ENCODE assay signal across 19 cellular contexts in the genomic region with DNA sequence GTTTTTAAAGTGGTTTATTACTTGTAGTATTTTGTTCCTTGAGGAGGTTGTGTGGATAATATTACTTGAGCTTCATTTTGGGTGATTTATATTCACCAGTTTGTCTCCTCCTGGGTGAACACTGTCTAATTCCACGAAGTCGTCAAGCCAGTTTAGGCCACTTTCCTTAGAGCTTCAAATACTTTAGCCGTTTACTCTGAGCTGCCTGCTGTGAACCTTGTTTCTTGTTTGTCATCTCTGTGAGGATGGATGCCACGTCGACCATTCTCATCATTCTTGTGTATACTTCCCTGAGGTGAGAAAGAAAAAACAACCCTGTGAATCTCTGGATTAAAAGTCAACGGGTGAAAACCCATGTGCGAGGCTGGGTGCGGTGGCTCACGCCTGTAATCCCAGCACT. TPM values are rescaled to one million over a fixed set of nuclear protein-coding genes. Genes with fewer than 3 reads are reported as not detected.
DNase-seq lines count a peak whose midpoint lies in the region; ATAC-seq and TF ChIP-seq lines count a peak whose summit lies in the region.
"Had no signal": no experiment of that assay in that cellular context is flagged by ENCODE, and none has a peak within 500 bp of the region (broad histone marks: within the 10 kb centered on the region; RNA-seq: fewer than 3 reads in every experiment).

No MANE protein-coding gene starts in this region.

- no peaks in the 10 kb centered on the region for H3F3A ChIP-seq in PC-3 (ENCODE audit: low read length, unreplicated experiment)

- peak overlapping the region; percentile 13 for H3K27ac Mint-ChIP-seq in progenitor cell of endocrine pancreas

- peaks cover 9% of the 10 kb centered on the region; the same call in 1 of the 2 replicates for H3K4me1 ChIP-seq in PC-3 (ENCODE audit: insufficient read depth, low read length)

- no TSS peak for BruUV-seq in PC-3 (replicated peaks; lab: Mats Ljungman, UMichigan)

- peaks cover 27% of the 10 kb centered on the region for H3K4me1 Mint-ChIP-seq in progenitor cell of endocrine pancreas (ENCODE audit: low read depth)

- H3K4me2 ChIP-seq in PC-3 (ENCODE audit: low read length), result no peak overlapping the region

- TF ChIP-seq CTCF in PC-3 (conservative IDR thresholded peaks at IDR 0.05; ENCODE audit: low read depth, low read length) (no peak), progenitor cell of endocrine pancreas (IDR thresholded peaks at IDR 0.05; ENCODE audit: unreplicated experiment) (no peak)

- ATAC-seq in PC-3 (no peak), GM18511 (IDR thresholded peaks at IDR 0.05; ENCODE audit: unreplicated experiment) (no peak)

- H3K27me3 ChIP-seq in PC-3 (ENCODE audit: low read length), result no peaks in the 10 kb centered on the region

- H4K20me1 ChIP-seq in PC-3 (ENCODE audit: low read length), result no peaks in the 10 kb centered on the region

- DNase-seq in DMS53 (lab: John Stamatoyannopoulos, UW) (peak; percentile 5), DMS53 treated with DMSO at 0.1 percent for 48 hours (lab: John Stamatoyannopoulos, UW; ENCODE audit: unreplicated experiment) (no peak), PC-3 (peak; percentile 46), left kidney (ENCODE audit: low read depth, low spot score) (peak; percentile 38), progenitor cell of endocrine pancreas (ENCODE audit: low spot score, unreplicated experiment) (no peak), SHP77 (lab: John Stamatoyannopoulos, UW) (no peak), SKM-1 treated with dmso at 0.1 percent for 144 hours (lab: John Stamatoyannopoulos, UW; ENCODE audit: unreplicated experiment) (no peak)
- DNase-seq: AML-193; GOT3; NCI-H1105; NCI-H2081; NCI-H510A; NCI-H748 treated with DMSO at 0.1 percent for 48 hours; NK-92 treated with Interleukin-12 subunit alpha and Interleukin-12 subunit beta, amount 100 ng/mL, for 24 hours; Right ventricle myocardium superior had no signal

- no peaks in the 10 kb centered on the region for H3K9me3 Mint-ChIP-seq in progenitor cell of endocrine pancreas (ENCODE audit: low read depth)

- H3K4me3 Mint-ChIP-seq in progenitor cell of endocrine pancreas (ENCODE audit: low read depth), result no peak overlapping the region

- intact Hi-C loops in PC-3 (cut with micrococcal nuclease), result no loop called here

- H3K36me3 ChIP-seq in PC-3 (ENCODE audit: low read depth, low read length), result no peaks in the 10 kb centered on the region

- H3K4me3 ChIP-seq in PC-3 (ENCODE audit: low read length), result no peak overlapping the region

- no peaks in the 10 kb centered on the region for H3K9me2 ChIP-seq in PC-3 (replicated peaks; ENCODE audit: low read length)

- CTCF ChIA-PET in PC-3 (lab: Charles Lee), result no interaction called here

- H3K36me3 Mint-ChIP-seq in progenitor cell of endocrine pancreas (ENCODE audit: insufficient read depth), result no peaks in the 10 kb centered on the region

- no peaks in the 10 kb centered on the region for H3K9me3 ChIP-seq in PC-3 (ENCODE audit: low read length)

- no peak overlapping the region for H3K9ac ChIP-seq in PC-3 (ENCODE audit: low read length)

- no peak overlapping the region for H3K27ac ChIP-seq in PC-3 (ENCODE audit: low read length)
- H3K27ac ChIP-seq: 22Rv1, C4-2B had no signal

- no peaks in the 10 kb centered on the region for H3K27me3 Mint-ChIP-seq in progenitor cell of endocrine pancreas

- POLR2A ChIA-PET in PC-3 (lab: Charles Lee; ENCODE audit: unreplicated experiment), result no interaction called here

- H2AFZ ChIP-seq in PC-3 (ENCODE audit: low read length), result no peak overlapping the region

- no peaks in the 10 kb centered on the region for H3K79me2 ChIP-seq in PC-3 (ENCODE audit: low read length)

RNA-seq across cellular contexts. Expression of a gene that starts 9.0 kb away (rescaled TPM):
- total RNA-seq in PC-3 (2014; rRNA removed) (not detected in 2 replicates), progenitor cell of endocrine pancreas (not detected in 2 replicates)
- total RNA-seq: LHCN-M2, Right ventricle myocardium superior had no signal

RNA-seq across cellular contexts. Expression of a gene that starts 29.6 kb away (rescaled TPM):
- not detected in 2 replicates for total RNA-seq in PC-3 (2014; rRNA removed)
- total RNA-seq in progenitor cell of endocrine pancreas, result 0.36 and 1.1 TPM in 2 replicates
- total RNA-seq: LHCN-M2, Right ventricle myocardium superior had no signal

RNA-seq across cellular contexts. Expression of a gene that starts 47.0 kb away (rescaled TPM):
- total RNA-seq in PC-3 (2014; rRNA removed) (57.9 and 64.7 TPM in 2 replicates), progenitor cell of endocrine pancreas (190 and 195 TPM in 2 replicates)

Comparison
In these comparisons a context has a peak if more than half of its experiments do, and no peak if none do; other contexts are left out.
1. DNase-seq: peak in DMS53 (single experiment), PC-3 (single experiment) and left kidney (single experiment); none in DMS53 treated with DMSO at 0.1 percent for 48 hours (single experiment), progenitor cell of endocrine pancreas (single experiment), SHP77 (0 of 2) and SKM-1 treated with dmso at 0.1 percent for 144 hours (single experiment).